In genomic region chr7:99974681-99975080, GRCh38 we compare ENCODE assay signal across 2 cellular contexts.
TF ChIP-seq lines count a peak whose summit lies in the region.

No MANE protein-coding gene starts in this region.

TF ChIP-seq in HEK293, 187 proteins besides CTCF, POLR2A, EP300 and RAD21:
- TF ChIP-seq PATZ1 (tag by site-specific recombination; IDR thresholded peaks at IDR 0.05) (no peak), ZNF10 (tag by site-specific recombination; IDR thresholded peaks at IDR 0.05) (peak; percentile 71; the same call in 1 of the 2 replicates)

TF ChIP-seq in K562, 482 proteins besides CTCF, POLR2A, EP300 and RAD21:
- TF ChIP-seq ZNF134 (CRISPR knock-in tag; conservative IDR thresholded peaks at IDR 0.05) (peak; percentile 73), AFF1 (IDR thresholded peaks at IDR 0.05; ENCODE audit: low read depth in 1 of 2, partially characterized antibody in 2 of 2) (no peak)
